In the genomic region with DNA sequence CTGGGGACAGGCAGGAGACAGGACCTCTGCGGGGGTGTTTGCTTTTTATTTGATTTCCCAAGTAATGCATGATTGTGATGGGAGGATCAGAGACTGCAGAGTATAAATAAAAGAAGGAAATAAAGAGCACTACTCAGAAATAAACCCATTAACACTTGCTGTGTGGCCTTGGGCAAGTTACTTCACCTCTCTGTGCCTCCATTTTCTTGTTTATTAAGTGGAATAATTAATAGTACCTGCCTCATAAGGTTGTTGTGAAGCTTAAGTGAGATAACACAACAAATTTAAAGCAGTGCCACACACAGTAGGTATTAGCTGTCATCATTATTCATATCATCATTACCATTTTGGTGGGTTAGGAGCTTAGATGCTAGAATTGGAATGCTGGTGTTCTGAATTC, we compare ENCODE assay signal across 16 cellular contexts. TPM values are rescaled to one million over a fixed set of nuclear protein-coding genes. Genes with fewer than 3 reads are reported as not detected.
DNase-seq lines count a peak whose midpoint lies in the region; ATAC-seq, FAIRE-seq and TF ChIP-seq lines count a peak whose summit lies in the region.
"Had no signal": no experiment of that assay in that cellular context is flagged by ENCODE, and none has a peak within 500 bp of the region (broad histone marks: within the 10 kb centered on the region; RNA-seq: fewer than 3 reads in every experiment).

No MANE protein-coding gene starts in this region.

- H3K79me2 ChIP-seq in HepG2 (ENCODE audit: insufficient read depth, low read length) (peaks cover 3% of the 10 kb centered on the region), K562 (ENCODE audit: control insufficient read depth, insufficient read depth, low read length) (peaks cover 14% of the 10 kb centered on the region), osteoblast (ENCODE audit: insufficient read depth, low read length) (peaks cover 19% of the 10 kb centered on the region)

- BruUV-seq in HepG2 (replicated peaks; lab: Mats Ljungman, UMichigan) = no TSS peak
- BruUV-seq in K562 (replicated peaks; lab: Mats Ljungman, UMichigan) = no TSS peak

- no peak overlapping the region for H3K9ac ChIP-seq in HepG2 (ENCODE audit: insufficient read depth, low read depth, low read length)
- no peak overlapping the region for H3K9ac ChIP-seq in K562 (ENCODE audit: insufficient read depth in 1 of 2, low read depth in 2 of 2, low read length in 2 of 2)
- H3K9ac ChIP-seq: GM23248 had no signal

- POLR2A ChIA-PET in HepG2 (lab: Yijun Ruan, JAX) = interaction anchor here (1.4 kb wide), 1 partner anchor 122 kb away, joined by 4 read pairs; no protein-coding TSS in a partner anchor
- POLR2A ChIA-PET in K562 (lab: Yijun Ruan, JAX) = interaction anchor here (0.6 to 1.7 kb wide), 5 partner anchors 14 to 760 kb away, joined by 3 to 6 read pairs (median 3); a partner anchor contains a TSS

- H3K27ac ChIP-seq in HepG2 (ENCODE audit: extremely low read length, insufficient read depth, low read length) = no peak overlapping the region
- no peak overlapping the region for H3K27ac ChIP-seq in right lobe of liver
- H3K27ac ChIP-seq in K562 (ENCODE audit: extremely low read depth, low read depth, low read length) = no peak overlapping the region
- no peak overlapping the region for H3K27ac ChIP-seq in osteoblast (ENCODE audit: low read depth, low read length)
- H3K27ac ChIP-seq in vagina = peak overlapping the region; percentile 100
- H3K27ac ChIP-seq: GM23248 had no signal

- H3K36me3 ChIP-seq in HepG2 (replicated peaks in 1 of 2; ENCODE audit: control insufficient read depth in 1 of 2, insufficient read depth in 2 of 2, low read length in 2 of 2) (peaks cover under 1 to 2% of the 10 kb centered on the region in 2 experiments; a peak in 2 of 5 replicates), right lobe of liver (peaks cover 0 to 2% (median under 1%) of the 10 kb centered on the region in 4 donors), K562 (ENCODE audit: control insufficient read depth, insufficient read depth, low read length) (peaks cover 12% of the 10 kb centered on the region), osteoblast (ENCODE audit: insufficient read depth, low read length) (no peaks in the 10 kb centered on the region), vagina (peaks cover 0 to 9% of the 10 kb centered on the region in 2 donors)

- H3K27me3 ChIP-seq in HepG2 (ENCODE audit: control insufficient read depth in 1 of 2, insufficient read depth in 2 of 2, low read length in 2 of 2) (peaks cover 0 to 7% of the 10 kb centered on the region in 2 experiments; a peak in 4 of 5 replicates), right lobe of liver (no peaks in the 10 kb centered on the region), K562 (ENCODE audit: control insufficient read depth in 2 of 2, insufficient read depth in 2 of 2, low read length in 2 of 2) (no peaks in the 10 kb centered on the region), osteoblast (ENCODE audit: insufficient read depth, low read length) (no peaks in the 10 kb centered on the region), vagina (no peaks in the 10 kb centered on the region)

- 87% methylated on average over 1 of the region's 1 CpG for WGBS in HepG2 (ENCODE audit: low lambda C conversion rate)
- WGBS in right lobe of liver (ENCODE audit: insufficient coverage, low coverage, low lambda C conversion rate, missing lambda C conversion rate) = 78% methylated on average over 1 of the region's 1 CpG
- 88% methylated on average over 1 of the region's 1 CpG for WGBS in K562 (ENCODE audit: insufficient coverage, low coverage, missing lambda C conversion rate)

- no peak for TF ChIP-seq RAD21 in HepG2 (CRISPR knock-in tag; IDR thresholded peaks at IDR 0.05)
- TF ChIP-seq RAD21 in K562 (CRISPR knock-in tag; conservative IDR thresholded peaks at IDR 0.05 in 1 of 2, IDR thresholded peaks at IDR 0.05 in 1 of 2) = no peak

- TF ChIP-seq EP300 in HepG2 (IDR thresholded peaks at IDR 0.05; ENCODE audit: low read depth in 2 of 2, low read length in 2 of 2) = no peak
- TF ChIP-seq EP300 in HepG2 (CRISPR knock-in tag; IDR thresholded peaks at IDR 0.05; ENCODE audit: borderline replicate concordance) = no peak
- TF ChIP-seq EP300 in K562 (IDR thresholded peaks at IDR 0.05; ENCODE audit: low read length) = no peak

- H3K9me1 ChIP-seq in K562 (ENCODE audit: control insufficient read depth, insufficient read depth, low read length) = peaks cover 12% of the 10 kb centered on the region

- CTCF ChIA-PET in HepG2 (lab: Yijun Ruan, JAX; ENCODE audit: low intra/inter-chr PET ratio, low total read pairs) = no interaction called here
- CTCF ChIA-PET in K562 (lab: Yijun Ruan, JAX; ENCODE audit: low intra/inter-chr PET ratio) = no interaction called here

- no peak for TF ChIP-seq POLR2A in HepG2 (IDR thresholded peaks at IDR 0.05; ENCODE audit: insufficient read depth in 1 of 2, low read depth in 2 of 2, low read length in 2 of 2)
- no peak for TF ChIP-seq POLR2A in right lobe of liver (IDR thresholded peaks at IDR 0.05)
- TF ChIP-seq POLR2A in K562 (conservative IDR thresholded peaks at IDR 0.05) = no peak
- TF ChIP-seq POLR2A in vagina (IDR thresholded peaks at IDR 0.05) = no peak

- FAIRE-seq in HepG2 (lab: Jason Lieb, UNC) (no peak), K562 (lab: Jason Lieb, UNC) (no peak)
- FAIRE-seq: GM12878, GM18507 had no signal

- TF ChIP-seq CTCF in HepG2 (CRISPR knock-in tag; IDR thresholded peaks at IDR 0.05) = no peak
- TF ChIP-seq CTCF in right lobe of liver (IDR thresholded peaks at IDR 0.05) = no peak
- no peak for TF ChIP-seq CTCF in K562 (IDR thresholded peaks at IDR 0.05 in 2 of 3, conservative IDR thresholded peaks at IDR 0.05 in 1 of 3; ENCODE audit: insufficient read depth in 2 of 3, low read depth in 1 of 3, low read length in 3 of 3)
- no peak for TF ChIP-seq CTCF in osteoblast (IDR thresholded peaks at IDR 0.05; ENCODE audit: extremely low read depth, low read depth, low read length)
- no peak for TF ChIP-seq CTCF in vagina (IDR thresholded peaks at IDR 0.05)

- in situ Hi-C loops in HepG2 (cut with HindIII; ENCODE audit: extremely low pct_ligation_motif_present, low pct_unique_long_range_greater_than_20kb) (no loop called here), K562 (cut with MboI) (no loop called here)

- H3K4me3 ChIP-seq in HepG2 (replicated peaks in 1 of 3; ENCODE audit: insufficient read depth in 1 of 3, low read depth in 2 of 3, low read length in 3 of 3) (no peak overlapping the region), right lobe of liver (no peak overlapping the region), K562 (no peak overlapping the region), osteoblast (ENCODE audit: insufficient read depth, low read length) (no peak overlapping the region), vagina (no peak overlapping the region)
- H3K4me3 ChIP-seq: GM12878, GM23248 had no signal

- H3K4me2 ChIP-seq in HepG2 (ENCODE audit: low read depth, low read length) (no peak overlapping the region), K562 (ENCODE audit: insufficient read depth, low read length) (no peak overlapping the region), osteoblast (ENCODE audit: insufficient read depth, low read length) (no peak overlapping the region)

- H3K4me1 ChIP-seq in HepG2 (ENCODE audit: insufficient read depth, low read length) (peaks cover 30% of the 10 kb centered on the region), right lobe of liver (no peaks in the 10 kb centered on the region), K562 (replicated peaks in 1 of 2; ENCODE audit: control insufficient read depth in 2 of 2, insufficient read depth in 2 of 2, low read length in 2 of 2) (peaks cover 36 to 50% of the 10 kb centered on the region in 2 experiments), osteoblast (ENCODE audit: insufficient read depth, low read length) (peaks cover 14% of the 10 kb centered on the region), vagina (peaks cover 26% of the 10 kb centered on the region)

- intact Hi-C loops in HepG2 (cut with micrococcal nuclease; ENCODE audit: unreplicated experiment) = loop anchor here (10.0 kb wide), 1 partner anchor 46 kb away; no protein-coding TSS in a partner anchor
- intact Hi-C loops in right lobe of liver (cut with DNase I) = no loop called here
- intact Hi-C loops in K562 (cut with micrococcal nuclease) = no loop called here
- intact Hi-C loops in vagina (cut with DNase I) = no loop called here

- DNase-seq in HepG2 (ENCODE audit: low spot score) (no peak), right lobe of liver (no peak), K562 (ENCODE audit: extremely low read depth in 1 of 4, low spot score in 3 of 4) (no peak), osteoblast (ENCODE audit: insufficient read length, low spot score, missing footprints) (peak; percentile 47), vagina (ENCODE audit: extremely low spot score in 2 of 2) (no peak), anterior cingulate cortex (lab: John Stamatoyannopoulos, UW) (no peak)
- DNase-seq in stimulated activated CD4-positive, alpha-beta T cell treated with anti-CD3 and anti-CD28 coated beads, Interleukin-1b, Interleukin-23, amount 100 ng/mL, for 48 hours = no peak
- DNase-seq: C1 segment of cervical spinal cord; CD4-positive, alpha-beta T cell; DMS79; GM23248; H9; IMR-90 had no signal

- H3K9me3 ChIP-seq in HepG2 (ENCODE audit: low read length) = no peaks in the 10 kb centered on the region
- H3K9me3 ChIP-seq in right lobe of liver = peaks cover 0 to 3% (median 0%) of the 10 kb centered on the region in 4 donors
- H3K9me3 ChIP-seq in K562 (replicated peaks; ENCODE audit: control insufficient read depth, insufficient read depth, low read depth, low read length) = no peaks in the 10 kb centered on the region; the same call in 1 of the 2 replicates
- no peaks in the 10 kb centered on the region for H3K9me3 ChIP-seq in osteoblast (ENCODE audit: low read depth, low read length)
- H3K9me3 ChIP-seq in vagina = no peaks in the 10 kb centered on the region

- H2AFZ ChIP-seq in HepG2 (ENCODE audit: low read length) = no peak overlapping the region
- no peak overlapping the region for H2AFZ ChIP-seq in K562 (ENCODE audit: low read depth, low read length)
- H2AFZ ChIP-seq in osteoblast (ENCODE audit: low read length) = no peak overlapping the region
- H2AFZ ChIP-seq: GM23248 had no signal

- ATAC-seq in HepG2 = no peak
- ATAC-seq in right lobe of liver = no peak
- ATAC-seq in K562 = no peak
- ATAC-seq in GM21447 (IDR thresholded peaks at IDR 0.05; ENCODE audit: unreplicated experiment) = no peak
- ATAC-seq: GM12878 had no signal

- H4K20me1 ChIP-seq in HepG2 (ENCODE audit: insufficient read depth, low read length) (peaks cover 15% of the 10 kb centered on the region; the same call in 1 of the 2 replicates), K562 (replicated peaks; ENCODE audit: control insufficient read depth, insufficient read depth, low read length) (peaks cover 10% of the 10 kb centered on the region; the same call in 1 of the 2 replicates), osteoblast (ENCODE audit: insufficient read depth, low read length) (peaks cover 15% of the 10 kb centered on the region)

RNA-seq across cellular contexts. Expression of a gene that starts 8.1 kb away (rescaled TPM):
- total RNA-seq in HepG2 (2016; rRNA removed; fragmentation: Illumina TruSeq; extraction: Trizol) = 12.1 and 18.5 TPM in 2 replicates
- 9.1 and 9.9 TPM in 2 replicates for total RNA-seq in HepG2 (2016; cell fraction: cytosol; rRNA removed; fragmentation: Illumina TruSeq; extraction: Trizol; ENCODE audit: low read depth)
- 11.0 and 17.4 TPM in 2 replicates for total RNA-seq in HepG2 (2016; cell fraction: insoluble cytoplasmic fraction; rRNA removed; fragmentation: Illumina TruSeq; extraction: Trizol)
- 19.9 and 21.0 TPM in 2 replicates for total RNA-seq in HepG2 (2016; cell fraction: membrane; rRNA removed; fragmentation: Illumina TruSeq; extraction: Trizol)
- total RNA-seq in HepG2 (2016; cell fraction: nucleus; rRNA removed; fragmentation: Illumina TruSeq; extraction: Trizol) = 8.1 and 9.8 TPM in 2 replicates
- polyA plus RNA-seq in HepG2 (2011; rRNA removed) = 28.2 and 43.0 TPM in 2 replicates
- 31.3 and 41.1 TPM in 2 replicates for polyA plus RNA-seq in HepG2 (2011; cell fraction: cytosol; rRNA removed)
- 47.8 and 49.8 TPM in 2 replicates for polyA plus RNA-seq in HepG2 (2011; cell fraction: nucleus; rRNA removed)
- polyA plus RNA-seq in HepG2 (2012) = 33.9 and 49.4 TPM in 2 replicates
- 8.7 and 9.3 TPM in 2 replicates for polyA plus RNA-seq in HepG2 (2016; cell fraction: cytosol; fragmentation: Illumina TruSeq; extraction: Trizol; ENCODE audit: low read depth)
- 24.7 and 26.6 TPM in 2 replicates for polyA plus RNA-seq in HepG2 (2016; cell fraction: insoluble cytoplasmic fraction; fragmentation: Illumina TruSeq; extraction: Trizol; ENCODE audit: low read depth)
- 16.8 and 19.0 TPM in 2 replicates for polyA plus RNA-seq in HepG2 (2016; cell fraction: membrane; fragmentation: Illumina TruSeq; extraction: Trizol; ENCODE audit: low read depth)
- polyA plus RNA-seq in HepG2 (2016; cell fraction: nucleus; fragmentation: Illumina TruSeq; extraction: Trizol; ENCODE audit: insufficient read depth, low read depth) = 21.1 and 24.6 TPM in 2 replicates
- polyA minus RNA-seq in HepG2 (2011; rRNA and poly(A)+ RNA removed; ENCODE audit: low replicate concordance) = 12.1 and 28.5 TPM in 2 replicates
- 56.9 and 63.6 TPM in 2 replicates for polyA minus RNA-seq in HepG2 (2011; cell fraction: cytosol; rRNA and poly(A)+ RNA removed)
- polyA minus RNA-seq in HepG2 (2011; cell fraction: nucleus; rRNA and poly(A)+ RNA removed) = 21.4 and 26.7 TPM in 2 replicates
- 100 to 1,000 TPM; 130 to 182 (median 152) TPM for total RNA-seq in right lobe of liver
- 3.3 and 9.2 TPM in 2 replicates for total RNA-seq in K562 (2011; cell fraction: chromatin; rRNA removed; ENCODE audit: low replicate concordance)
- 18.3 and 19.3 TPM in 2 replicates for total RNA-seq in K562 (2011; cell fraction: nucleolus; rRNA removed)
- 8.7 and 9.0 TPM in 2 replicates for total RNA-seq in K562 (2011; cell fraction: nucleoplasm; rRNA removed)
- total RNA-seq in K562 (2014; rRNA removed) = 41.7 and 51.5 TPM in 2 replicates
- 8.1 and 8.3 TPM in 2 replicates for total RNA-seq in K562 (2014; rRNA removed; fragmentation: Illumina TruSeq; extraction: Trizol)
- total RNA-seq in K562 (2015; rRNA removed; fragmentation: Illumina TruSeq; extraction: Trizol) = 5.7 and 6.6 TPM in 2 replicates
- total RNA-seq in K562 (2021) = 68.2 and 72.6 TPM in 2 replicates
- 7.8 and 10.8 TPM in 2 replicates for polyA plus RNA-seq in K562 (2011; rRNA removed)
- 12.1 and 32.2 TPM in 2 replicates for polyA plus RNA-seq in K562 (2011; cell fraction: cytosol; rRNA removed)
- 15.5 and 18.1 TPM in 2 replicates for polyA plus RNA-seq in K562 (2011; cell fraction: nucleus; rRNA removed)
- polyA plus RNA-seq in K562 (2012) = 16.9 and 44.3 TPM in 2 replicates
- 4.6 and 6.8 TPM in 2 replicates for polyA plus RNA-seq in K562 (2014; fragmentation: Illumina TruSeq; extraction: Trizol)
- polyA plus RNA-seq in K562 (2014; fragmentation: Nextera tagmentation; extraction: Ambion mirVana) = 1 to 10 TPM; 1.2 to 1.5 TPM
- polyA plus RNA-seq in K562 (2014; rRNA removed) = 47.7 and 57.9 TPM in 2 replicates
- polyA minus RNA-seq in K562 (2011; rRNA and poly(A)+ RNA removed) = 1.3 and 1.5 TPM in 2 replicates
- polyA minus RNA-seq in K562 (2011; cell fraction: cytosol; rRNA and poly(A)+ RNA removed) = 10.1 and 19.9 TPM in 2 replicates
- polyA minus RNA-seq in K562 (2011; cell fraction: nucleus; rRNA and poly(A)+ RNA removed) = 9.3 and 11.7 TPM in 2 replicates
- total RNA-seq in osteoblast = 75.7 and 79.3 TPM in 2 replicates
- total RNA-seq in vagina = 264 TPM

RNA-seq across cellular contexts. Expression of a gene that starts 45.2 kb away (rescaled TPM):
- total RNA-seq in HepG2 (2016; rRNA removed; fragmentation: Illumina TruSeq; extraction: Trizol) (21.4 and 30.5 TPM in 2 replicates), right lobe of liver (10 to 100 TPM in 5 of 6 experiments, 1 to 10 TPM in 1; 6.9 to 25.3 (median 13.7) TPM), K562 (2014; rRNA removed) (32.8 and 43.9 TPM in 2 replicates), K562 (2014; rRNA removed; fragmentation: Illumina TruSeq; extraction: Trizol) (11.4 and 17.1 TPM in 2 replicates), K562 (2015; rRNA removed; fragmentation: Illumina TruSeq; extraction: Trizol) (24.7 and 24.9 TPM in 2 replicates), K562 (2021) (28.0 and 28.5 TPM in 2 replicates), osteoblast (33.3 and 37.6 TPM in 2 replicates), vagina (25.5 TPM)
- total RNA-seq in HepG2 (2016; cell fraction: cytosol; rRNA removed; fragmentation: Illumina TruSeq; extraction: Trizol; ENCODE audit: low read depth) = 17.9 and 19.8 TPM in 2 replicates
- 16.4 and 29.4 TPM in 2 replicates for total RNA-seq in HepG2 (2016; cell fraction: insoluble cytoplasmic fraction; rRNA removed; fragmentation: Illumina TruSeq; extraction: Trizol)
- total RNA-seq in HepG2 (2016; cell fraction: membrane; rRNA removed; fragmentation: Illumina TruSeq; extraction: Trizol) = 40.2 and 46.0 TPM in 2 replicates
- total RNA-seq in HepG2 (2016; cell fraction: nucleus; rRNA removed; fragmentation: Illumina TruSeq; extraction: Trizol) = 19.8 and 24.1 TPM in 2 replicates
- polyA plus RNA-seq in HepG2 (2011; rRNA removed) (93.9 and 105 TPM in 2 replicates), K562 (2011; rRNA removed) (23.6 and 53.8 TPM in 2 replicates), K562 (2014; fragmentation: Illumina TruSeq; extraction: Trizol) (38.5 and 40.3 TPM in 2 replicates), K562 (2014; fragmentation: Nextera tagmentation; extraction: Ambion mirVana) (1 to 10 TPM; 2.9 to 3.9 TPM), K562 (2014; rRNA removed) (24.2 and 29.4 TPM in 2 replicates)
- 58.6 and 81.5 TPM in 2 replicates for polyA plus RNA-seq in HepG2 (2011; cell fraction: cytosol; rRNA removed)
- 45.3 and 46.9 TPM in 2 replicates for polyA plus RNA-seq in HepG2 (2011; cell fraction: nucleus; rRNA removed)
- 29.0 and 44.1 TPM in 2 replicates for polyA plus RNA-seq in HepG2 (2012)
- 31.6 and 35.7 TPM in 2 replicates for polyA plus RNA-seq in HepG2 (2016; cell fraction: cytosol; fragmentation: Illumina TruSeq; extraction: Trizol; ENCODE audit: low read depth)
- polyA plus RNA-seq in HepG2 (2016; cell fraction: insoluble cytoplasmic fraction; fragmentation: Illumina TruSeq; extraction: Trizol; ENCODE audit: low read depth) = 33.1 and 37.1 TPM in 2 replicates
- polyA plus RNA-seq in HepG2 (2016; cell fraction: membrane; fragmentation: Illumina TruSeq; extraction: Trizol; ENCODE audit: low read depth) = 65.7 and 67.3 TPM in 2 replicates
- polyA plus RNA-seq in HepG2 (2016; cell fraction: nucleus; fragmentation: Illumina TruSeq; extraction: Trizol; ENCODE audit: insufficient read depth, low read depth) = 60.4 and 64.9 TPM in 2 replicates
- 171 and 190 TPM in 2 replicates for polyA minus RNA-seq in HepG2 (2011; rRNA and poly(A)+ RNA removed; ENCODE audit: low replicate concordance)
- 44.9 and 49.0 TPM in 2 replicates for polyA minus RNA-seq in HepG2 (2011; cell fraction: cytosol; rRNA and poly(A)+ RNA removed)
- 12.5 and 14.5 TPM in 2 replicates for polyA minus RNA-seq in HepG2 (2011; cell fraction: nucleus; rRNA and poly(A)+ RNA removed)
- total RNA-seq in K562 (2011; cell fraction: chromatin; rRNA removed; ENCODE audit: low replicate concordance) = 13.1 and 31.5 TPM in 2 replicates
- total RNA-seq in K562 (2011; cell fraction: nucleolus; rRNA removed) = 28.4 and 33.9 TPM in 2 replicates
- 33.6 and 54.6 TPM in 2 replicates for total RNA-seq in K562 (2011; cell fraction: nucleoplasm; rRNA removed)
- polyA plus RNA-seq in K562 (2011; cell fraction: cytosol; rRNA removed) = 65.7 and 87.4 TPM in 2 replicates
- polyA plus RNA-seq in K562 (2011; cell fraction: nucleus; rRNA removed) = 22.6 and 23.4 TPM in 2 replicates
- polyA plus RNA-seq in K562 (2012) = 24.6 and 36.8 TPM in 2 replicates
- 33.6 and 49.2 TPM in 2 replicates for polyA minus RNA-seq in K562 (2011; rRNA and poly(A)+ RNA removed)
- polyA minus RNA-seq in K562 (2011; cell fraction: cytosol; rRNA and poly(A)+ RNA removed) = 34.3 and 45.2 TPM in 2 replicates
- polyA minus RNA-seq in K562 (2011; cell fraction: nucleus; rRNA and poly(A)+ RNA removed) = 4.0 and 5.9 TPM in 2 replicates
